Comparison of ENCODE assay signal across 10 cellular contexts in the genomic region with DNA sequence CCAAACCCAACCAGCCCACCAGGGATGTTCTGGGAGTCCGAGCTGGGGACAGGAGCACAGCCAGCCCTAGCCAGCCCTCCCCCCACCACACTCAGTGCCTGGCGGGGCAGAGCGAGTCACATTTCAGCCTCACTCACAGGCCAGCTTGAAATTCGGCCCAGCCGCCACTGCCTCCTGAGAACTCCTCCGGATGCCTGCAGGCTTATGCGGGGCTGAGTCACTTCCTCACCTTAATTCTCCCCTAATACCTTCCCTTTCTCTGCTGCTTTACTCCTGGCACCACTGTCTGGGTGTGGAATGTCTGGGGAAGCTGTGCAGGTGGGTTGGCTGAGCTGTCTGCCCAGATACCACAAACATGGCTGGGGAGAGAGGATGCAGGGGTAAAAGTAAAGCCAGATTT. TPM values are rescaled to one million over a fixed set of nuclear protein-coding genes. Genes with fewer than 3 reads are reported as not detected.
DNase-seq lines count a peak whose midpoint lies in the region; ATAC-seq, FAIRE-seq and TF ChIP-seq lines count a peak whose summit lies in the region.
"Had no signal": no experiment of that assay in that cellular context is flagged by ENCODE, and none has a peak within 500 bp of the region (broad histone marks: within the 10 kb centered on the region; RNA-seq: fewer than 3 reads in every experiment).

No MANE protein-coding gene starts in this region.

- TF ChIP-seq EP300 in K562 (IDR thresholded peaks at IDR 0.05; ENCODE audit: low read length) = no peak

- intact Hi-C loops in K562 (cut with micrococcal nuclease) (no loop called here), upper lobe of right lung (cut with DNase I) (no loop called here), testis (cut with DNase I; ENCODE audit: low total_unique reads) (no loop called here)

- peaks cover 4% of the 10 kb centered on the region for H3K27me3 ChIP-seq in AG04450 (ENCODE audit: control insufficient read depth, insufficient read depth, low read length)
- no peaks in the 10 kb centered on the region for H3K27me3 ChIP-seq in K562 (ENCODE audit: control insufficient read depth in 2 of 2, insufficient read depth in 2 of 2, low read length in 2 of 2)
- no peaks in the 10 kb centered on the region for H3K27me3 ChIP-seq in keratinocyte (ENCODE audit: control insufficient read depth, extremely low read depth, insufficient read depth, low read length)
- H3K27me3 ChIP-seq in upper lobe of right lung = no peaks in the 10 kb centered on the region
- no peaks in the 10 kb centered on the region for H3K27me3 ChIP-seq in testis

- H3K9me1 ChIP-seq in K562 (ENCODE audit: control insufficient read depth, insufficient read depth, low read length) (no peaks in the 10 kb centered on the region), keratinocyte (ENCODE audit: control insufficient read depth, extremely low read depth, insufficient read depth, low read length) (no peaks in the 10 kb centered on the region)

- 14% methylated on average over 7 of the region's 7 CpGs for WGBS in K562 (ENCODE audit: insufficient coverage, low coverage, missing lambda C conversion rate)
- 53 to 70% methylated on average over 7 of the region's 7 CpGs for WGBS in testis, 2 donors

- no peak for TF ChIP-seq RAD21 in K562 (CRISPR knock-in tag; conservative IDR thresholded peaks at IDR 0.05 in 1 of 2, IDR thresholded peaks at IDR 0.05 in 1 of 2)

- no peaks in the 10 kb centered on the region for H4K20me1 ChIP-seq in K562 (replicated peaks; ENCODE audit: control insufficient read depth, insufficient read depth, low read length)
- no peaks in the 10 kb centered on the region for H4K20me1 ChIP-seq in keratinocyte (ENCODE audit: control insufficient read depth, extremely low read depth, insufficient read depth, low read length)

- FAIRE-seq in HTR-8/SVneo (lab: Jason Lieb, UNC) = peak; percentile 72
- no peak for FAIRE-seq in K562 (lab: Jason Lieb, UNC)
- peak; percentile 92 for FAIRE-seq in keratinocyte (lab: Jason Lieb, UNC)

- TF ChIP-seq CTCF in AG04450 (IDR thresholded peaks at IDR 0.05; ENCODE audit: low read depth, low read length) = no peak
- TF ChIP-seq CTCF in K562 (IDR thresholded peaks at IDR 0.05 in 2 of 3, conservative IDR thresholded peaks at IDR 0.05 in 1 of 3; ENCODE audit: insufficient read depth in 2 of 3, low read depth in 1 of 3, low read length in 3 of 3) = no peak
- no peak for TF ChIP-seq CTCF in keratinocyte (optimal IDR thresholded peaks at IDR 0.05 in 1 of 3, IDR thresholded peaks at IDR 0.05 in 1 of 3, conservative IDR thresholded peaks at IDR 0.05 in 1 of 3; ENCODE audit: extremely low read depth in 1 of 3, insufficient read depth in 2 of 3, low read length in 3 of 3)
- TF ChIP-seq CTCF in upper lobe of right lung (IDR thresholded peaks at IDR 0.05) = no peak
- no peak for TF ChIP-seq CTCF in testis (IDR thresholded peaks at IDR 0.05)

- H3K4me2 ChIP-seq in K562 (ENCODE audit: insufficient read depth, low read length) (no peak overlapping the region), keratinocyte (ENCODE audit: control insufficient read depth, extremely low read depth, insufficient read depth, low read depth, low read length) (peak overlapping the region; percentile 57)

- no TSS peak for BruUV-seq in K562 (replicated peaks; lab: Mats Ljungman, UMichigan)

- peaks cover 0 to 4% of the 10 kb centered on the region in 2 experiments; a peak in 1 of 5 replicates for H3K4me1 ChIP-seq in K562 (replicated peaks in 1 of 2; ENCODE audit: control insufficient read depth in 2 of 2, insufficient read depth in 2 of 2, low read length in 2 of 2)
- H3K4me1 ChIP-seq in keratinocyte (ENCODE audit: control insufficient read depth, extremely low read depth, insufficient read depth, low read length) = peaks cover 18% of the 10 kb centered on the region
- H3K4me1 ChIP-seq in upper lobe of right lung = no peaks in the 10 kb centered on the region
- no peaks in the 10 kb centered on the region for H3K4me1 ChIP-seq in testis

- in situ Hi-C loops in K562 (cut with MboI) = no loop called here

- H2AFZ ChIP-seq in K562 (ENCODE audit: low read depth, low read length) (peak overlapping the region; percentile 51; the same call in 1 of the 2 replicates), keratinocyte (ENCODE audit: control insufficient read depth, low read length) (peak overlapping the region; percentile 46)

- H3K27ac ChIP-seq in AG04450 (ENCODE audit: low read depth, low read length) = peak overlapping the region; percentile 65
- no peak overlapping the region for H3K27ac ChIP-seq in K562 (ENCODE audit: extremely low read depth, low read depth, low read length)
- H3K27ac ChIP-seq in keratinocyte (ENCODE audit: control insufficient read depth, insufficient read depth, low read length) = peak overlapping the region; percentile 74
- H3K27ac ChIP-seq in upper lobe of right lung = no peak overlapping the region
- H3K27ac ChIP-seq in testis = no peak overlapping the region

- H3K9me3 ChIP-seq in AG04450 (ENCODE audit: control insufficient read depth, insufficient read depth, low read length) = peaks cover 29% of the 10 kb centered on the region
- H3K9me3 ChIP-seq in K562 (replicated peaks; ENCODE audit: control insufficient read depth, insufficient read depth, low read depth, low read length) = 0 out of 2 replicates have a peak, but pooled peaks cover 12% of the 10 kb centered on the region
- peaks cover 2% of the 10 kb centered on the region for H3K9me3 ChIP-seq in keratinocyte (ENCODE audit: control insufficient read depth, low read depth, low read length)
- H3K9me3 ChIP-seq in upper lobe of right lung = peaks cover 13% of the 10 kb centered on the region
- no peaks in the 10 kb centered on the region for H3K9me3 ChIP-seq in testis

- no peaks in the 10 kb centered on the region for H3K79me2 ChIP-seq in K562 (ENCODE audit: control insufficient read depth, insufficient read depth, low read length)
- H3K79me2 ChIP-seq in keratinocyte (ENCODE audit: control insufficient read depth, insufficient read depth, low read length) = no peaks in the 10 kb centered on the region

- POLR2A ChIA-PET in AG04450 (lab: Yijun Ruan, JAX) = interaction anchor here (0.6 kb wide), 1 partner anchor 60 kb away, joined by 12 read pairs; no protein-coding TSS in a partner anchor
- POLR2A ChIA-PET in K562 (lab: Yijun Ruan, JAX) = interaction anchor here (0.6 to 1.1 kb wide), 3 partner anchors 10 to 113 kb away, joined by 3 read pairs; no protein-coding TSS in a partner anchor

- H3K36me3 ChIP-seq in K562 (ENCODE audit: control insufficient read depth, insufficient read depth, low read length) (no peaks in the 10 kb centered on the region), keratinocyte (ENCODE audit: control insufficient read depth in 2 of 2, extremely low read depth in 1 of 2, insufficient read depth in 2 of 2, low read length in 2 of 2) (no peaks in the 10 kb centered on the region), upper lobe of right lung (no peaks in the 10 kb centered on the region), testis (ENCODE audit: low read depth, missing control alignments) (no peaks in the 10 kb centered on the region)

- TF ChIP-seq POLR2A in K562 (conservative IDR thresholded peaks at IDR 0.05) (no peak), testis (IDR thresholded peaks at IDR 0.05) (no peak)

- dilution Hi-C loops in keratinocyte (cut with MboI; ENCODE audit: extremely low pct_ligation_motif_present, low sequenced_read_pairs) = no loop called here

- H3K4me3 ChIP-seq in AG04450 (ENCODE audit: low read depth, low read length) (no peak overlapping the region), K562 (no peak overlapping the region), keratinocyte (ENCODE audit: control insufficient read depth in 2 of 3, extremely low read depth in 1 of 3, insufficient read depth in 2 of 3, low read depth in 1 of 3, low read length in 3 of 3) (no peak overlapping the region), upper lobe of right lung (no peak overlapping the region), testis (no peak overlapping the region)

- H3K9ac ChIP-seq in K562 (ENCODE audit: insufficient read depth in 1 of 2, low read depth in 2 of 2, low read length in 2 of 2) (0 out of 4 replicates have a peak overlapping the region, but pooled peaks of 1 of the 2 experiments have one; percentile 37), keratinocyte (ENCODE audit: control insufficient read depth, extremely low read depth, insufficient read depth, low read length) (peak overlapping the region; percentile 43)

- DNase-seq in AG04450 (ENCODE audit: low read depth, low spot score) = no peak
- DNase-seq in HTR-8/SVneo (ENCODE audit: insufficient read length, low spot score) = peak; percentile 73
- DNase-seq in K562 (ENCODE audit: extremely low read depth in 1 of 4, low spot score in 3 of 4) = no peak
- DNase-seq in keratinocyte (ENCODE audit: low read depth, low spot score) = peak; percentile 76
- no peak for DNase-seq in occipital lobe (lab: John Stamatoyannopoulos, UW)
- no peak for DNase-seq in upper lobe of right lung
- no peak for DNase-seq in testis
- DNase-seq: activated CD4-positive, alpha-beta T cell treated with anti-CD3 and anti-CD28 coated beads for 48 hours; C1 segment of cervical spinal cord had no signal

- ATAC-seq in K562 (peak; percentile 72), upper lobe of right lung (no peak), HG03442 (IDR thresholded peaks at IDR 0.05; ENCODE audit: unreplicated experiment) (no peak)

- CTCF ChIA-PET in AG04450 (lab: Charles Lee) (interaction anchor here (1.0 kb wide), 1 partner anchor 102 kb away, joined by 4 read pairs; no protein-coding TSS in a partner anchor), K562 (lab: Yijun Ruan, JAX; ENCODE audit: low intra/inter-chr PET ratio) (no interaction called here)

RNA-seq across cellular contexts. Expression of gene DLG5, which starts 22.6 kb away (rescaled TPM):
- polyA plus RNA-seq in AG04450 (2011; rRNA removed) = 16.3 and 21.9 TPM in 2 replicates
- 37.3 and 43.2 TPM in 2 replicates for polyA minus RNA-seq in AG04450 (2011; rRNA and poly(A)+ RNA removed)
- 91.9 and 204 TPM in 2 replicates for total RNA-seq in K562 (2011; cell fraction: chromatin; rRNA removed; ENCODE audit: low replicate concordance)
- total RNA-seq in K562 (2011; cell fraction: nucleolus; rRNA removed) = 90.6 and 92.5 TPM in 2 replicates
- 67.2 and 68.6 TPM in 2 replicates for total RNA-seq in K562 (2011; cell fraction: nucleoplasm; rRNA removed)
- 10.1 and 13.6 TPM in 2 replicates for total RNA-seq in K562 (2014; rRNA removed)
- 9.2 and 9.6 TPM in 2 replicates for total RNA-seq in K562 (2014; rRNA removed; fragmentation: Illumina TruSeq; extraction: Trizol)
- 11.0 and 11.2 TPM in 2 replicates for total RNA-seq in K562 (2015; rRNA removed; fragmentation: Illumina TruSeq; extraction: Trizol)
- 24.0 and 26.8 TPM in 2 replicates for total RNA-seq in K562 (2021)
- 8.8 and 11.9 TPM in 2 replicates for polyA plus RNA-seq in K562 (2011; rRNA removed)
- 8.1 and 10.6 TPM in 2 replicates for polyA plus RNA-seq in K562 (2011; cell fraction: cytosol; rRNA removed)
- polyA plus RNA-seq in K562 (2011; cell fraction: nucleus; rRNA removed) = 72.9 and 124 TPM in 2 replicates
- polyA plus RNA-seq in K562 (2012) = 16.0 and 23.5 TPM in 2 replicates
- 17.9 and 18.8 TPM in 2 replicates for polyA plus RNA-seq in K562 (2014; fragmentation: Illumina TruSeq; extraction: Trizol)
- 1 to 10 TPM; 1.4 to 1.5 TPM for polyA plus RNA-seq in K562 (2014; fragmentation: Nextera tagmentation; extraction: Ambion mirVana)
- polyA plus RNA-seq in K562 (2014; rRNA removed) = 17.2 and 17.3 TPM in 2 replicates
- polyA minus RNA-seq in K562 (2011; rRNA and poly(A)+ RNA removed) = 11.9 and 15.3 TPM in 2 replicates
- polyA minus RNA-seq in K562 (2011; cell fraction: cytosol; rRNA and poly(A)+ RNA removed) = 7.3 and 10.1 TPM in 2 replicates
- polyA minus RNA-seq in K562 (2011; cell fraction: nucleus; rRNA and poly(A)+ RNA removed) = 27.9 and 33.8 TPM in 2 replicates
- polyA plus RNA-seq in keratinocyte = 9.5 to 35.9 TPM (median 17.2 TPM) in 3 replicates
- polyA plus RNA-seq in keratinocyte (2011; ENCODE audit: low read depth) = 33.6 TPM
- polyA plus RNA-seq in keratinocyte (2011; cell fraction: cytosol; rRNA removed) = 15.5 and 21.6 TPM in 2 replicates
- polyA plus RNA-seq in keratinocyte (2011; cell fraction: nucleus; rRNA removed) = 59.9 and 60.9 TPM in 2 replicates
- polyA plus RNA-seq in keratinocyte (2012; ENCODE audit: low replicate concordance) = 23.2 and 49.6 TPM in 2 replicates
- polyA minus RNA-seq in keratinocyte = 23.1 to 123 TPM (median 41.6 TPM) in 3 replicates
- 34.3 TPM for polyA minus RNA-seq in keratinocyte (2011; cell fraction: cytosol; rRNA and poly(A)+ RNA removed)
- polyA minus RNA-seq in keratinocyte (2011; cell fraction: nucleus; rRNA and poly(A)+ RNA removed) = 61.4 and 75.7 TPM in 2 replicates
- 34.0 TPM for total RNA-seq in occipital lobe
- total RNA-seq in upper lobe of right lung = 19.3 TPM
- 10 to 100 TPM; 50.1 to 54.8 TPM for total RNA-seq in testis
- 26.9 TPM for polyA plus RNA-seq in testis (ENCODE audit: insufficient read depth, low read depth, low replicate concordance)

Comparison
In these comparisons a context has a peak if more than half of its experiments do, and no peak if none do; other contexts are left out.
1. DNase-seq: peak in HTR-8/SVneo (single experiment) and keratinocyte (single experiment); none in AG04450 (single experiment), K562 (0 of 4), occipital lobe (single experiment), upper lobe of right lung (single experiment) and testis (single experiment).
2. H3K27ac ChIP-seq: peak in AG04450 (single experiment) and keratinocyte (single experiment); none in K562 (single experiment), upper lobe of right lung (single experiment) and testis (0 of 2).